In genomic region chr6:137309078-137309762, GRCh38 we compare ENCODE assay signal across 8 cellular contexts.
DNase-seq lines count a peak whose midpoint lies in the region; ATAC-seq and TF ChIP-seq lines count a peak whose summit lies in the region.

No MANE protein-coding gene starts in this region.

- WGBS in body of pancreas, 2 donors: 10 to 15% methylated on average over 6 of the region's 6 CpGs

- no peaks in the 10 kb centered on the region for H3K27me3 ChIP-seq in body of pancreas

- no peaks in the 10 kb centered on the region for H3K9me3 ChIP-seq in body of pancreas

- H3K4me1 Mint-ChIP-seq in activated naive CD8-positive, alpha-beta T cell treated with anti-CD3 and anti-CD28 coated beads, Interleukin-2, amount 50 U/mL, for 24 hours: peaks cover 7% of the 10 kb centered on the region
- peaks cover 3% of the 10 kb centered on the region for H3K4me1 Mint-ChIP-seq in activated naive CD8-positive, alpha-beta T cell treated with anti-CD3 and anti-CD28 coated beads for 36 hours
- H3K4me1 Mint-ChIP-seq in T-helper 2 cell treated with Interferon-gamma antibody and Interleukin-4, amounts not matched to agents 5 μg/mL and 100 μg/mL, for 36 hours (ENCODE audit: low read depth): peaks cover 3% of the 10 kb centered on the region

- peak overlapping the region in 3 of 4 donors; percentile 2 to 58 (median 49) for H3K27ac ChIP-seq in body of pancreas

- H3K27ac Mint-ChIP-seq in activated naive CD8-positive, alpha-beta T cell treated with anti-CD3 and anti-CD28 coated beads, Interleukin-2, amount 50 U/mL, for 24 hours: no peak overlapping the region
- H3K27ac Mint-ChIP-seq in activated naive CD8-positive, alpha-beta T cell treated with anti-CD3 and anti-CD28 coated beads for 36 hours: no peak overlapping the region
- no peak overlapping the region for H3K27ac Mint-ChIP-seq in T-helper 2 cell treated with Interferon-gamma antibody and Interleukin-4, amounts not matched to agents 5 μg/mL and 100 μg/mL, for 36 hours

- TF ChIP-seq POLR2A in body of pancreas (IDR thresholded peaks at IDR 0.05): no peak

- no peaks in the 10 kb centered on the region for H3K27me3 Mint-ChIP-seq in activated naive CD8-positive, alpha-beta T cell treated with anti-CD3 and anti-CD28 coated beads, Interleukin-2, amount 50 U/mL, for 24 hours
- H3K27me3 Mint-ChIP-seq in activated naive CD8-positive, alpha-beta T cell treated with anti-CD3 and anti-CD28 coated beads for 36 hours: no peaks in the 10 kb centered on the region
- peaks cover 9% of the 10 kb centered on the region for H3K27me3 Mint-ChIP-seq in T-helper 2 cell treated with Interferon-gamma antibody and Interleukin-4, amounts not matched to agents 5 μg/mL and 100 μg/mL, for 36 hours (ENCODE audit: low read depth)

- H3K4me3 Mint-ChIP-seq in activated naive CD8-positive, alpha-beta T cell treated with anti-CD3 and anti-CD28 coated beads, Interleukin-2, amount 50 U/mL, for 24 hours: no peak overlapping the region
- no peak overlapping the region for H3K4me3 Mint-ChIP-seq in activated naive CD8-positive, alpha-beta T cell treated with anti-CD3 and anti-CD28 coated beads for 36 hours
- no peak overlapping the region for H3K4me3 Mint-ChIP-seq in T-helper 2 cell treated with Interferon-gamma antibody and Interleukin-4, amounts not matched to agents 5 μg/mL and 100 μg/mL, for 36 hours

- intact Hi-C loops in body of pancreas (cut with DNase I): no loop called here

- DNase-seq in activated naive CD8-positive, alpha-beta T cell treated with anti-CD3 and anti-CD28 coated beads, Interleukin-2, amount 50 U/mL, for 24 hours: peak; percentile 4
- no peak for DNase-seq in activated naive CD8-positive, alpha-beta T cell treated with anti-CD3 and anti-CD28 coated beads for 36 hours
- peak; percentile 62 for DNase-seq in NCI-H2171 treated with DMSO at 0.1 percent for 48 hours (lab: John Stamatoyannopoulos, UW)
- DNase-seq in body of pancreas: peak; percentile 85 to 91 (median 90)
- peak; percentile 89 for DNase-seq in kidney tubule cell (ENCODE audit: low spot score)
- DNase-seq in T-helper 2 cell treated with Interferon-gamma antibody and Interleukin-4, amounts not matched to agents 5 μg/mL and 100 μg/mL, for 36 hours (ENCODE audit: low spot score): no peak
- DNase-seq in foreskin melanocyte: no peak
- DNase-seq in dedifferentiated amniotic fluid mesenchymal stem cell (ENCODE audit: extremely low spot score): no peak

- H3K9me3 Mint-ChIP-seq in activated naive CD8-positive, alpha-beta T cell treated with anti-CD3 and anti-CD28 coated beads, Interleukin-2, amount 50 U/mL, for 24 hours: no peaks in the 10 kb centered on the region
- H3K9me3 Mint-ChIP-seq in activated naive CD8-positive, alpha-beta T cell treated with anti-CD3 and anti-CD28 coated beads for 36 hours: no peaks in the 10 kb centered on the region
- H3K9me3 Mint-ChIP-seq in T-helper 2 cell treated with Interferon-gamma antibody and Interleukin-4, amounts not matched to agents 5 μg/mL and 100 μg/mL, for 36 hours: no peaks in the 10 kb centered on the region

- no peak for TF ChIP-seq CTCF in body of pancreas (IDR thresholded peaks at IDR 0.05)

- no peaks in the 10 kb centered on the region for H3K36me3 Mint-ChIP-seq in activated naive CD8-positive, alpha-beta T cell treated with anti-CD3 and anti-CD28 coated beads, Interleukin-2, amount 50 U/mL, for 24 hours (ENCODE audit: low read depth)
- no peaks in the 10 kb centered on the region for H3K36me3 Mint-ChIP-seq in activated naive CD8-positive, alpha-beta T cell treated with anti-CD3 and anti-CD28 coated beads for 36 hours
- no peaks in the 10 kb centered on the region for H3K36me3 Mint-ChIP-seq in T-helper 2 cell treated with Interferon-gamma antibody and Interleukin-4, amounts not matched to agents 5 μg/mL and 100 μg/mL, for 36 hours (ENCODE audit: low read depth)

- no peak for ATAC-seq in activated naive CD8-positive, alpha-beta T cell treated with anti-CD3 and anti-CD28 coated beads, Interleukin-2, amount 50 U/mL, for 24 hours
- ATAC-seq in body of pancreas: peak; percentile 98

- no peak overlapping the region for H3K4me3 ChIP-seq in body of pancreas

- H3K4me1 ChIP-seq in body of pancreas: peaks cover 17% of the 10 kb centered on the region

- no peaks in the 10 kb centered on the region for H3K36me3 ChIP-seq in body of pancreas (replicated peaks in 1 of 2; ENCODE audit: insufficient read depth in 1 of 2, low read depth in 2 of 2)

Comparison
In these comparisons a context has a peak if more than half of its experiments do, and no peak if none do; other contexts are left out.
1. DNase-seq: peak in activated naive CD8-positive, alpha-beta T cell treated with anti-CD3 and anti-CD28 coated beads, Interleukin-2, amount 50 U/mL, for 24 hours (single experiment), NCI-H2171 treated with DMSO at 0.1 percent for 48 hours (single experiment), body of pancreas (4 of 4) and kidney tubule cell (single experiment); none in activated naive CD8-positive, alpha-beta T cell treated with anti-CD3 and anti-CD28 coated beads for 36 hours (single experiment), T-helper 2 cell treated with Interferon-gamma antibody and Interleukin-4, amounts not matched to agents 5 μg/mL and 100 μg/mL, for 36 hours (single experiment), foreskin melanocyte (single experiment) and dedifferentiated amniotic fluid mesenchymal stem cell (single experiment).